15 cellular contexts compared by ENCODE assay signal in genomic region chr3:184541886-184542562, GRCh38. TPM values are rescaled to one million over a fixed set of nuclear protein-coding genes. Genes with fewer than 3 reads are reported as not detected.
"Had no signal": no experiment of that assay in that cellular context is flagged by ENCODE, and none has a peak within 500 bp of the region (broad histone marks: within the 10 kb centered on the region; RNA-seq: fewer than 3 reads in every experiment).

No MANE protein-coding gene starts in this region.

- H3K36me3 ChIP-seq: left lung, tibial artery, WERI-Rb-1 had no signal

- H3K27ac Mint-ChIP-seq: activated CD4-positive, alpha-beta T cell treated with anti-CD3 and anti-CD28 coated beads for 36 hours; activated CD8-positive, alpha-beta T cell treated with anti-CD3 and anti-CD28 coated beads, Interleukin-2, amount 10 ng/mL, durations not matched to agents 7 days and 5 days; activated naive CD4-positive, alpha-beta T cell treated with anti-CD3 and anti-CD28 coated beads for 36 hours; activated naive CD8-positive, alpha-beta T cell treated with anti-CD3 and anti-CD28 coated beads, Interleukin-2, amount 50 U/mL, for 24 hours; activated T-helper 17 cell treated with anti-CD3 and anti-CD28 coated beads, Interleukin-2, amount 50 U/mL, for 72 hours; naive thymus-derived CD4-positive, alpha-beta T cell had no signal

- H3K4me3 Mint-ChIP-seq: activated CD4-positive, alpha-beta T cell treated with anti-CD3 and anti-CD28 coated beads for 36 hours; activated CD8-positive, alpha-beta T cell treated with anti-CD3 and anti-CD28 coated beads, Interleukin-2, amount 10 ng/mL, durations not matched to agents 7 days and 5 days; activated naive CD4-positive, alpha-beta T cell treated with anti-CD3 and anti-CD28 coated beads for 36 hours; activated naive CD8-positive, alpha-beta T cell treated with anti-CD3 and anti-CD28 coated beads, Interleukin-2, amount 50 U/mL, for 24 hours; activated T-helper 17 cell treated with anti-CD3 and anti-CD28 coated beads, Interleukin-2, amount 50 U/mL, for 72 hours; naive thymus-derived CD4-positive, alpha-beta T cell had no signal

- H3K9me3 Mint-ChIP-seq: activated naive CD4-positive, alpha-beta T cell treated with anti-CD3 and anti-CD28 coated beads for 36 hours; activated naive CD8-positive, alpha-beta T cell treated with anti-CD3 and anti-CD28 coated beads, Interleukin-2, amount 50 U/mL, for 24 hours; activated T-helper 17 cell treated with anti-CD3 and anti-CD28 coated beads, Interleukin-2, amount 50 U/mL, for 72 hours; naive thymus-derived CD4-positive, alpha-beta T cell had no signal

- H3K4me3 ChIP-seq: dorsolateral prefrontal cortex, left lung, mucosa of descending colon, skin epidermis, tibial artery had no signal

- H3K9me3 ChIP-seq: left lung, mucosa of descending colon, tibial artery had no signal

- ATAC-seq: activated naive CD8-positive, alpha-beta T cell treated with anti-CD3 and anti-CD28 coated beads, Interleukin-2, amount 50 U/mL, for 24 hours had no signal

- H3K27ac ChIP-seq: dorsolateral prefrontal cortex, left lung, parathyroid adenoma, skin epidermis, tibial artery, WERI-Rb-1 had no signal

- H3K36me3 Mint-ChIP-seq: naive thymus-derived CD4-positive, alpha-beta T cell had no signal

- DNase-seq: activated CD4-positive, alpha-beta T cell treated with anti-CD3 and anti-CD28 coated beads for 36 hours; activated CD8-positive, alpha-beta T cell treated with anti-CD3 and anti-CD28 coated beads, Interleukin-2, amount 10 ng/mL, durations not matched to agents 7 days and 5 days; activated naive CD4-positive, alpha-beta T cell treated with anti-CD3 and anti-CD28 coated beads for 36 hours; activated naive CD8-positive, alpha-beta T cell treated with anti-CD3 and anti-CD28 coated beads, Interleukin-2, amount 50 U/mL, for 24 hours; activated T-cell treated with anti-CD3 and anti-CD28 coated beads for 4 hours; left lung; mucosa of descending colon; naive thymus-derived CD4-positive, alpha-beta T cell; stimulated activated CD4-positive, alpha-beta T cell treated with anti-CD3 and anti-CD28 coated beads, Interleukin-4, amount 100 ng/mL, for 24 hours; tibial artery; WERI-Rb-1 had no signal

RNA-seq across cellular contexts. Expression of gene EPHB3, which starts 19.6 kb away (rescaled TPM):
- total RNA-seq: activated CD4-positive, alpha-beta T cell treated with anti-CD3 and anti-CD28 coated beads for 36 hours; activated naive CD4-positive, alpha-beta T cell treated with anti-CD3 and anti-CD28 coated beads for 36 hours had no signal
